In genomic region chr5:135399838-135400542, GRCh38 we compare ENCODE assay signal across 8 cellular contexts. TPM values are rescaled to one million over a fixed set of nuclear protein-coding genes. Genes with fewer than 3 reads are reported as not detected.
DNase-seq lines count a peak whose midpoint lies in the region; ATAC-seq, FAIRE-seq and TF ChIP-seq lines count a peak whose summit lies in the region.

No MANE protein-coding gene starts in this region.

- CTCF ChIA-PET in naive thymus-derived CD4-positive, alpha-beta T cell (lab: Charles Lee), result no interaction called here

- H3K27me3 Mint-ChIP-seq in central memory CD8-positive, alpha-beta T cell, result no peaks in the 10 kb centered on the region
- H3K27me3 Mint-ChIP-seq in naive thymus-derived CD4-positive, alpha-beta T cell, result peaks cover 0 to 20% (median 0%) of the 10 kb centered on the region in 5 donors

- POLR2A ChIA-PET in naive thymus-derived CD4-positive, alpha-beta T cell (lab: Charles Lee), result interaction anchor here (0.7 to 1.0 kb wide), 3 partner anchors 17 to 554 kb away, joined by 3 read pairs; partner anchors contain the start of gene C5orf24

- peaks cover 4% of the 10 kb centered on the region for H3K36me3 Mint-ChIP-seq in central memory CD8-positive, alpha-beta T cell (ENCODE audit: insufficient read depth)
- H3K36me3 Mint-ChIP-seq in naive thymus-derived CD4-positive, alpha-beta T cell, result peaks cover 0 to 14% (median 0%) of the 10 kb centered on the region in 5 donors

- H3K4me1 Mint-ChIP-seq in central memory CD8-positive, alpha-beta T cell, result peaks cover 28% of the 10 kb centered on the region
- H3K4me1 Mint-ChIP-seq in naive thymus-derived CD4-positive, alpha-beta T cell, result peaks cover 23 to 48% (median 43%) of the 10 kb centered on the region in 7 donors

- TF ChIP-seq CTCF in Loucy (conservative IDR thresholded peaks at IDR 0.05; ENCODE audit: low read length), result no peak

- DNase-seq in central memory CD8-positive, alpha-beta T cell (ENCODE audit: low spot score in 2 of 2), result no peak
- DNase-seq in naive thymus-derived CD4-positive, alpha-beta T cell, result no peak
- no peak for DNase-seq in urothelium cell line (ENCODE audit: low spot score)
- no peak for DNase-seq in AG08395 (ENCODE audit: low spot score)

- H3K9me2 ChIP-seq in Loucy (replicated peaks; ENCODE audit: low read depth, low read length), result no peaks in the 10 kb centered on the region

- H3K4me2 ChIP-seq in BLaER1, result peak overlapping the region; percentile 98
- peak overlapping the region; percentile 95 for H3K4me2 ChIP-seq in Loucy (ENCODE audit: low read depth, low read length, poor library complexity, severe bottlenecking)

- intact Hi-C loops in naive thymus-derived CD4-positive, alpha-beta T cell (cut with micrococcal nuclease), result loop anchor here (1.0 to 2.0 kb wide), 4 partner anchors 26 to 661 kb away; partner anchors contain the start of gene CAMLG (in 1 of the 2)

- no peak for ATAC-seq in central memory CD8-positive, alpha-beta T cell (replicated peaks; ENCODE audit: extremely low read depth, poor library complexity, severe bottlenecking)
- no peak for ATAC-seq in naive thymus-derived CD4-positive, alpha-beta T cell
- ATAC-seq in HG02840 (IDR thresholded peaks at IDR 0.05; ENCODE audit: low FRiP score, unreplicated experiment) (no peak), HG03045 (IDR thresholded peaks at IDR 0.05; ENCODE audit: unreplicated experiment) (no peak)

- H3F3A ChIP-seq in Loucy (ENCODE audit: low read depth), result no peaks in the 10 kb centered on the region

- peak overlapping the region; percentile 99 for H3K4me3 ChIP-seq in BLaER1
- peak overlapping the region; percentile 84 for H3K4me3 ChIP-seq in Loucy (ENCODE audit: low read length, poor library complexity, severe bottlenecking)
- peak overlapping the region; percentile 66 for H3K4me3 ChIP-seq in naive thymus-derived CD4-positive, alpha-beta T cell (ENCODE audit: low read length)

- H3K27ac Mint-ChIP-seq in central memory CD8-positive, alpha-beta T cell (ENCODE audit: low read depth), result peak overlapping the region; percentile 94
- peak overlapping the region; percentile 22 to 96 (median 84) for H3K27ac Mint-ChIP-seq in naive thymus-derived CD4-positive, alpha-beta T cell

- H4K20me1 ChIP-seq in BLaER1 (peaks cover 37% of the 10 kb centered on the region), Loucy (ENCODE audit: insufficient read depth, low read length, poor library complexity, severe bottlenecking) (peaks cover 37% of the 10 kb centered on the region)

- H3K4me3 Mint-ChIP-seq in central memory CD8-positive, alpha-beta T cell, result peak overlapping the region; percentile 84
- H3K4me3 Mint-ChIP-seq in naive thymus-derived CD4-positive, alpha-beta T cell, result peak overlapping the region; percentile 79 to 95 (median 90)

- peaks cover 61% of the 10 kb centered on the region for H3K79me2 ChIP-seq in Loucy (ENCODE audit: insufficient read depth, low read length)

- H3K9me3 Mint-ChIP-seq in central memory CD8-positive, alpha-beta T cell, result no peaks in the 10 kb centered on the region
- H3K9me3 Mint-ChIP-seq in naive thymus-derived CD4-positive, alpha-beta T cell, result peaks cover 0 to 4% (median 1%) of the 10 kb centered on the region in 11 donors

- H3K4me1 ChIP-seq in BLaER1 (peaks cover 45% of the 10 kb centered on the region), Loucy (ENCODE audit: insufficient read depth, low read length, poor library complexity, severe bottlenecking) (peaks cover 40% of the 10 kb centered on the region)
- H3K4me1 ChIP-seq in naive thymus-derived CD4-positive, alpha-beta T cell (ENCODE audit: control insufficient read depth in 2 of 2, insufficient read depth in 2 of 2, low read length in 2 of 2), result peaks cover 17 to 27% of the 10 kb centered on the region in 2 donors

- peak overlapping the region; percentile 83 for H2AFZ ChIP-seq in Loucy (ENCODE audit: low read length)

- H3K27me3 ChIP-seq in BLaER1 (no peaks in the 10 kb centered on the region), Loucy (ENCODE audit: insufficient read depth, low read length, poor library complexity, severe bottlenecking) (peaks cover 5% of the 10 kb centered on the region)
- no peaks in the 10 kb centered on the region for H3K27me3 ChIP-seq in naive thymus-derived CD4-positive, alpha-beta T cell (ENCODE audit: control insufficient read depth in 2 of 2, insufficient read depth in 2 of 2, low read length in 2 of 2)

- H3K9ac ChIP-seq in BLaER1 (peak overlapping the region; percentile 100), Loucy (ENCODE audit: low read depth, low read length, poor library complexity, severe bottlenecking) (peak overlapping the region; percentile 99)

- peak overlapping the region; percentile 99 for H3K27ac ChIP-seq in BLaER1
- peak overlapping the region; percentile 75 for H3K27ac ChIP-seq in naive thymus-derived CD4-positive, alpha-beta T cell (ENCODE audit: low read depth, low read length)

- FAIRE-seq in urothelium cell line (lab: Jason Lieb, UNC), result no peak

- H3K36me3 ChIP-seq in BLaER1 (peaks cover 2% of the 10 kb centered on the region), Loucy (ENCODE audit: insufficient read depth, low read length) (no peaks in the 10 kb centered on the region)
- no peaks in the 10 kb centered on the region for H3K36me3 ChIP-seq in naive thymus-derived CD4-positive, alpha-beta T cell (ENCODE audit: control insufficient read depth in 2 of 3, insufficient read depth in 3 of 3, low read length in 3 of 3)

- H3K9me3 ChIP-seq in BLaER1 (peaks cover 5% of the 10 kb centered on the region), Loucy (ENCODE audit: insufficient read depth, low read depth, low read length) (no peaks in the 10 kb centered on the region)
- H3K9me3 ChIP-seq in naive thymus-derived CD4-positive, alpha-beta T cell (ENCODE audit: control insufficient read depth in 2 of 3, low read length in 3 of 3), result peaks cover 0 to 2% (median 0%) of the 10 kb centered on the region in 3 experiments

RNA-seq across cellular contexts. Expression of gene MACROH2A1, which starts 1.0 kb away (rescaled TPM):
- 100 to 1,000 TPM; 109 to 288 (median 140) TPM for total RNA-seq in naive thymus-derived CD4-positive, alpha-beta T cell
- 100 to 1,000 TPM; 123 to 133 TPM for polyA plus RNA-seq in naive thymus-derived CD4-positive, alpha-beta T cell

RNA-seq across cellular contexts. Expression of gene DCANP1, which starts 47.2 kb away (rescaled TPM):
- under 1 TPM in 2 of 5 experiments, not detected in 3; 0.16 to 0.59 TPM for total RNA-seq in naive thymus-derived CD4-positive, alpha-beta T cell
- not detected for polyA plus RNA-seq in naive thymus-derived CD4-positive, alpha-beta T cell

RNA-seq across cellular contexts. Expression of gene TIFAB, which starts 52.2 kb away (rescaled TPM):
- total RNA-seq in naive thymus-derived CD4-positive, alpha-beta T cell, result 1 to 10 TPM in 1 of 5 experiments, under 1 TPM in 2, not detected in 2; 0.05 to 1.1 (median 0.08) TPM
- polyA plus RNA-seq in naive thymus-derived CD4-positive, alpha-beta T cell, result not detected
